In genomic region chr12:79597910-79598309, GRCh38 we compare ENCODE assay signal across 31 cellular contexts.
A peak's percentile ranks its signal among the peaks of the same experiment; 100 is the strongest.
DNase-seq lines count a peak whose midpoint lies in the region; ATAC-seq, FAIRE-seq and TF ChIP-seq lines count a peak whose summit lies in the region.
"Had no signal": no experiment of that assay in that cellular context is flagged by ENCODE, and none has a peak within 500 bp of the region (broad histone marks: within the 10 kb centered on the region; RNA-seq: fewer than 3 reads in every experiment).

No MANE protein-coding gene starts in this region.

- ATAC-seq in HepG2 (peak; percentile 72), right lobe of liver (no peak)
- ATAC-seq: activated CD8-positive, alpha-beta memory T cell treated with anti-CD3 and anti-CD28 coated beads, Interleukin-2, amount 10 ng/mL, durations not matched to agents 7 days and 5 days; gastroesophageal sphincter; lower lobe of right lung; natural killer cell; stimulated activated effector memory CD8-positive, alpha-beta T cell treated with anti-CD3 and anti-CD28 coated beads, Interleukin-12 subunit alpha, Interleukin-12 subunit beta, amount 100 ng/mL, for 72 hours; T-cell; upper lobe of right lung had no signal

- no TSS peak for BruUV-seq in HepG2 (replicated peaks; lab: Mats Ljungman, UMichigan)

- in situ Hi-C loops in HepG2 (cut with HindIII; ENCODE audit: extremely low pct_ligation_motif_present, low pct_unique_long_range_greater_than_20kb), result no loop called here

- H3K9me3 ChIP-seq in HepG2 (ENCODE audit: low read length), result no peaks in the 10 kb centered on the region
- no peaks in the 10 kb centered on the region for H3K9me3 ChIP-seq in right lobe of liver
- no peaks in the 10 kb centered on the region for H3K9me3 ChIP-seq in SK-N-MC (ENCODE audit: low read depth, low read length)
- H3K9me3 ChIP-seq: esophagus squamous epithelium, gastroesophageal sphincter, lower lobe of right lung, upper lobe of right lung had no signal

- TF ChIP-seq EP300 in HepG2 (IDR thresholded peaks at IDR 0.05; ENCODE audit: low read depth in 2 of 2, low read length in 2 of 2) (no peak), HepG2 (CRISPR knock-in tag; IDR thresholded peaks at IDR 0.05; ENCODE audit: borderline replicate concordance) (no peak)

- H3K36me3 ChIP-seq in HepG2 (replicated peaks in 1 of 2; ENCODE audit: control insufficient read depth in 1 of 2, insufficient read depth in 2 of 2, low read length in 2 of 2), result peaks cover 6 to 26% of the 10 kb centered on the region in 2 experiments; a peak in 4 of 5 replicates
- no peaks in the 10 kb centered on the region for H3K36me3 ChIP-seq in right lobe of liver
- peaks cover 25% of the 10 kb centered on the region for H3K36me3 ChIP-seq in SK-N-MC (ENCODE audit: insufficient read depth, low read length)
- H3K36me3 ChIP-seq: lower lobe of right lung, upper lobe of right lung had no signal

- CTCF ChIA-PET in HepG2 (lab: Yijun Ruan, JAX; ENCODE audit: low intra/inter-chr PET ratio, low total read pairs), result no interaction called here

- H3K4me2 ChIP-seq in HepG2 (ENCODE audit: low read depth, low read length), result no peak overlapping the region

- H3K4me3 ChIP-seq in HepG2 (replicated peaks in 1 of 3; ENCODE audit: insufficient read depth in 1 of 3, low read depth in 2 of 3, low read length in 3 of 3) (no peak overlapping the region), right lobe of liver (no peak overlapping the region), SK-N-MC (no peak overlapping the region), foreskin fibroblast (ENCODE audit: low read depth in 1 of 2, low read length in 2 of 2) (no peak overlapping the region)
- H3K4me3 ChIP-seq: esophagus squamous epithelium, gastroesophageal sphincter, lower lobe of right lung, upper lobe of right lung had no signal

- no peaks in the 10 kb centered on the region for H4K20me1 ChIP-seq in HepG2 (ENCODE audit: insufficient read depth, low read length)

- no peaks in the 10 kb centered on the region for H3K79me2 ChIP-seq in HepG2 (ENCODE audit: insufficient read depth, low read length)

- H3K9ac ChIP-seq in HepG2 (ENCODE audit: insufficient read depth, low read depth, low read length) (no peak overlapping the region), SK-N-MC (ENCODE audit: insufficient read length) (no peak overlapping the region)

- 91% methylated on average over 1 of the region's 3 CpGs for WGBS in HepG2 (ENCODE audit: low lambda C conversion rate)
- WGBS in right lobe of liver (ENCODE audit: insufficient coverage, low coverage, low lambda C conversion rate, missing lambda C conversion rate), result 92% methylated on average over 3 of the region's 3 CpGs

- H3K4me1 ChIP-seq in HepG2 (ENCODE audit: insufficient read depth, low read length) (peaks cover 31% of the 10 kb centered on the region), right lobe of liver (peaks cover 0 to 7% (median 2%) of the 10 kb centered on the region in 4 donors)
- H3K4me1 ChIP-seq: esophagus squamous epithelium, gastroesophageal sphincter, lower lobe of right lung, upper lobe of right lung had no signal

- TF ChIP-seq RAD21 in HepG2 (CRISPR knock-in tag; IDR thresholded peaks at IDR 0.05), result no peak

- DNase-seq in HepG2 (ENCODE audit: low spot score), result peak; percentile 53
- DNase-seq in right lobe of liver, result no peak
- no peak for DNase-seq in SK-N-MC (ENCODE audit: low read depth, low spot score)
- DNase-seq in foreskin fibroblast, result peak; percentile 4 to 8
- DNase-seq in foreskin melanocyte, result no peak
- no peak for DNase-seq in NAMALWA (ENCODE audit: low spot score)
- DNase-seq in dermis blood vessel endothelial cell, result no peak
- no peak for DNase-seq in DMS53 treated with DMSO at 0.1 percent for 48 hours (lab: John Stamatoyannopoulos, UW; ENCODE audit: unreplicated experiment)
- DNase-seq: activated B cell treated with CpG ODN at 0.5 μM for 24 hours; activated CD4-positive, alpha-beta T cell treated with anti-CD3 and anti-CD28 coated beads, Interleukin-2, amount 50 U/mL, for 1 hour; activated CD8-positive, alpha-beta memory T cell treated with anti-CD3 and anti-CD28 coated beads, Interleukin-2, amount 10 ng/mL, durations not matched to agents 7 days and 5 days; activated gamma-delta T cell treated with Interleukin-2 at 50 U/mL for 16 hours; activated T-cell treated with anti-CD3 and anti-CD28 coated beads, Interleukin-2, amount 50 U/mL, for 48 hours; AML-193; CD4-positive, CD25-positive, alpha-beta regulatory T cell; DND-41; esophagus squamous epithelium; Kasumi-1; lower lobe of right lung; natural killer cell; NCI-H1048; NCI-H1694; NCI-H446; NCI-H748 treated with DMSO at 0.1 percent for 48 hours; occipital lobe; T-cell; upper lobe of right lung had no signal

- TF ChIP-seq CTCF in HepG2 (CRISPR knock-in tag; IDR thresholded peaks at IDR 0.05), result no peak
- TF ChIP-seq CTCF in right lobe of liver (IDR thresholded peaks at IDR 0.05), result no peak
- TF ChIP-seq CTCF in foreskin fibroblast (IDR thresholded peaks at IDR 0.05; ENCODE audit: low read depth, low read length), result no peak

- intact Hi-C loops in HepG2 (cut with micrococcal nuclease; ENCODE audit: unreplicated experiment), result no loop called here
- intact Hi-C loops in right lobe of liver (cut with DNase I), result no loop called here

- TF ChIP-seq POLR2A in HepG2 (IDR thresholded peaks at IDR 0.05; ENCODE audit: insufficient read depth in 1 of 2, low read depth in 2 of 2, low read length in 2 of 2) (no peak), right lobe of liver (IDR thresholded peaks at IDR 0.05) (no peak)

- POLR2A ChIA-PET in HepG2 (lab: Yijun Ruan, JAX), result no interaction called here

- FAIRE-seq in HepG2 (lab: Jason Lieb, UNC), result no peak
- FAIRE-seq: endometrium had no signal

- H3K27ac ChIP-seq in HepG2 (ENCODE audit: extremely low read length, insufficient read depth, low read length), result no peak overlapping the region
- H3K27ac ChIP-seq in right lobe of liver, result no peak overlapping the region
- H3K27ac ChIP-seq in SK-N-MC, result peak overlapping the region; percentile 55
- H3K27ac ChIP-seq: esophagus squamous epithelium, gastroesophageal sphincter, HL-60, lower lobe of right lung, upper lobe of right lung had no signal

- no peaks in the 10 kb centered on the region for H3K27me3 ChIP-seq in HepG2 (ENCODE audit: control insufficient read depth in 1 of 2, insufficient read depth in 2 of 2, low read length in 2 of 2)
- H3K27me3 ChIP-seq in right lobe of liver, result no peaks in the 10 kb centered on the region
- H3K27me3 ChIP-seq: esophagus squamous epithelium, gastroesophageal sphincter, upper lobe of right lung had no signal

- no peak overlapping the region for H2AFZ ChIP-seq in HepG2 (ENCODE audit: low read length)

TF ChIP-seq in HepG2, 621 proteins besides CTCF, POLR2A, EP300 and RAD21:
- TF ChIP-seq ZNF460 (CRISPR knock-in tag; IDR thresholded peaks at IDR 0.05; ENCODE audit: borderline replicate concordance), result no peak
- TF ChIP-seq SALL1 (CRISPR knock-in tag; IDR thresholded peaks at IDR 0.05), result peak; percentile 16; the same call in 1 of the 2 replicates
- TF ChIP-seq ZMYM4 (CRISPR knock-in tag; IDR thresholded peaks at IDR 0.05), result 0 out of 2 replicates have a peak, but pooled peaks have one; percentile 26
- no peak for TF ChIP-seq SOX13 (IDR thresholded peaks at IDR 0.05)
- TF ChIP-seq SOX13 (CRISPR knock-in tag; conservative IDR thresholded peaks at IDR 0.05 in 1 of 2, IDR thresholded peaks at IDR 0.05 in 1 of 2), result peak in 1 of 2 experiments; percentile 52; a peak in 2 of 4 replicates
- TF ChIP-seq E2F1 (CRISPR knock-in tag; IDR thresholded peaks at IDR 0.05), result no peak

Comparison
In these comparisons a context has a peak if more than half of its experiments do, and no peak if none do; other contexts are left out.
1. DNase-seq: peak in HepG2 (single experiment) and foreskin fibroblast (2 of 2); none in right lobe of liver (0 of 3), SK-N-MC (single experiment), foreskin melanocyte (single experiment), NAMALWA (single experiment), dermis blood vessel endothelial cell (single experiment) and DMS53 treated with DMSO at 0.1 percent for 48 hours (single experiment).